ENCODE assay signal across 1 cellular context in the genomic region with DNA sequence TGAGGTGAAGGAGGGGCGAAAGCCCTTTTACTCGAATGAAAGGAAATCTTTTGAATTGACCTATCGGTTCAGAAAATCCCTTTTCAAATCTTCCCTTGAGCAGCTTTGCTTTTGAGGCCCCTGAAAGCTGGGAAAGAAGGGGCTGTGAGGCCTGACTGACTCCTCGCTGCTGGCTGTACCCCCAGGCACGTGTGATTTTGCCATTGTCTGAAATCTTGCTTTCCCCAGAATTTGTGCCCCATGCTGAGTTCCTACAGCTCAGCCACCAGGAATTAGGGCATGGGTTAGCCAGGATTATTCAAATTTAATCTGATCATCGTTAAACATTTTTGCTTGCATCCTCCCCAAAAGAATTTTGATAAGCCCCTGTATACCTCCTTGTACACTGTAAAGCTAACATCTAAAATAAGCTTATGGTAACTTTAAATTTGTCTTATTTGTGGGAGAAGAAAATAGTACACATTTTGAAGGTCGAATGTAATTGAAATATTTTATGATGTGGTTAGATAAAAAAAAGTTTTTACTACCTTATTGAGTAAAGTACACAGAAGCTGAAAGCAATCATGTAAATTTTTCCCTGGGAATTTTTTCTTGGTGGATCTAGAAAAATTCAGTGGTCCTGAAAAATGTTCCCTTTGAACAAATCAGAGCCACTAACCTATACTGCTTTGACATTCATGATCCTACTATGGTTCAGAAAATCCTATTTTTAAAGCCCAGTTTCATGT.
TF ChIP-seq lines count a peak whose summit lies in the region.

No MANE protein-coding gene starts in this region.

TF ChIP-seq in H1, 55 proteins besides CTCF, POLR2A, EP300 and RAD21:
- TF ChIP-seq, protein P1, sequence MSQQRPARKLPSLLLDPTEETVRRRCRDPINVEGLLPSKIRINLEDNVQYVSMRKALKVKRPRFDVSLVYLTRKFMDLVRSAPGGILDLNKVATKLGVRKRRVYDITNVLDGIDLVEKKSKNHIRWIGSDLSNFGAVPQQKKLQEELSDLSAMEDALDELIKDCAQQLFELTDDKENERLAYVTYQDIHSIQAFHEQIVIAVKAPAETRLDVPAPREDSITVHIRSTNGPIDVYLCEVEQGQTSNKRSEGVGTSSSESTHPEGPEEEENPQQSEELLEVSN (IDR thresholded peaks at IDR 0.05), result peak; percentile 27; the same call in 1 of the 2 replicates
- TF ChIP-seq, protein P2, sequence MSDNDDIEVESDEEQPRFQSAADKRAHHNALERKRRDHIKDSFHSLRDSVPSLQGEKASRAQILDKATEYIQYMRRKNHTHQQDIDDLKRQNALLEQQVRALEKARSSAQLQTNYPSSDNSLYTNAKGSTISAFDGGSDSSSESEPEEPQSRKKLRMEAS (IDR thresholded peaks at IDR 0.05), result peak; percentile 63
- TF ChIP-seq SP2 (IDR thresholded peaks at IDR 0.05; ENCODE audit: low read length), result no peak
- TF ChIP-seq CHD2 (IDR thresholded peaks at IDR 0.05; ENCODE audit: low read length), result no peak
- TF ChIP-seq YY1 (IDR thresholded peaks at IDR 0.05; ENCODE audit: low read depth, low read length), result no peak
- TF ChIP-seq ASH2L (IDR thresholded peaks at IDR 0.05; ENCODE audit: low read length), result no peak
- no peak for TF ChIP-seq SIN3A (conservative IDR thresholded peaks at IDR 0.05 in 1 of 2, IDR thresholded peaks at IDR 0.05 in 1 of 2; ENCODE audit: low read depth in 1 of 2, low read length in 2 of 2)
- TF ChIP-seq BRCA1 (IDR thresholded peaks at IDR 0.05; ENCODE audit: low read depth, low read length), result no peak
- no peak for TF ChIP-seq TEAD4 (IDR thresholded peaks at IDR 0.05; ENCODE audit: low read depth, low read length)
